20 cellular contexts compared by ENCODE assay signal in genomic region chr3:36777424-36778218, GRCh38. TPM values are rescaled to one million over a fixed set of nuclear protein-coding genes. Genes with fewer than 3 reads are reported as not detected.
DNase-seq lines count a peak whose midpoint lies in the region; ATAC-seq, FAIRE-seq and TF ChIP-seq lines count a peak whose summit lies in the region.
"Had no signal": no experiment of that assay in that cellular context is flagged by ENCODE, and none has a peak within 500 bp of the region (broad histone marks: within the 10 kb centered on the region; RNA-seq: fewer than 3 reads in every experiment).

No MANE protein-coding gene starts in this region.

- TF ChIP-seq CTCF in left lung (IDR thresholded peaks at IDR 0.05) = no peak
- no peak for TF ChIP-seq CTCF in psoas muscle (IDR thresholded peaks at IDR 0.05)

- ATAC-seq in HG02610 (IDR thresholded peaks at IDR 0.05; ENCODE audit: unreplicated experiment) = peak; percentile 42
- ATAC-seq in HG03457 (IDR thresholded peaks at IDR 0.05; ENCODE audit: unreplicated experiment) = peak; percentile 89
- no peak for ATAC-seq in left lung
- ATAC-seq in psoas muscle = no peak
- ATAC-seq: gastroesophageal sphincter, sciatic nerve had no signal

- WGBS in psoas muscle, 3 donors = 78 to 83% (median 78%) methylated on average over 2 of the region's 2 CpGs

- H3K27me3 ChIP-seq in left lung = no peaks in the 10 kb centered on the region
- no peaks in the 10 kb centered on the region for H3K27me3 ChIP-seq in psoas muscle (ENCODE audit: insufficient read depth in 3 of 3, low read length in 2 of 3)
- H3K27me3 ChIP-seq: gastroesophageal sphincter, upper lobe of left lung had no signal

- no peak overlapping the region for H3K4me3 ChIP-seq in left lung
- H3K4me3 ChIP-seq in psoas muscle = no peak overlapping the region
- H3K4me3 ChIP-seq: gastroesophageal sphincter, upper lobe of left lung had no signal

- no peaks in the 10 kb centered on the region for H3K9me3 ChIP-seq in left lung
- H3K9me3 ChIP-seq in psoas muscle = no peaks in the 10 kb centered on the region
- H3K9me3 ChIP-seq: upper lobe of left lung had no signal

- H3K36me3 ChIP-seq in left lung (no peaks in the 10 kb centered on the region), psoas muscle (ENCODE audit: insufficient read depth in 1 of 2, low read depth in 1 of 2) (no peaks in the 10 kb centered on the region)
- H3K36me3 ChIP-seq: gastroesophageal sphincter, upper lobe of left lung had no signal

- intact Hi-C loops in left lung (cut with DNase I) (no loop called here), psoas muscle (cut with DNase I) (loop anchor here in 1 of 2 donors (5.0 kb wide), 1 partner anchor 1035 kb away; no protein-coding TSS in a partner anchor)

- H3K4me1 ChIP-seq in left lung = no peaks in the 10 kb centered on the region
- no peaks in the 10 kb centered on the region for H3K4me1 ChIP-seq in psoas muscle
- H3K4me1 ChIP-seq: gastroesophageal sphincter, upper lobe of left lung had no signal

- FAIRE-seq in frontal cortex (lab: Jason Lieb, UNC) = no peak
- FAIRE-seq in urothelium cell line (lab: Jason Lieb, UNC) = no peak
- FAIRE-seq: endothelial cell of umbilical vein had no signal

- DNase-seq in NOMO-1 treated with DMSO at 0.1 percent for 48 hours (lab: John Stamatoyannopoulos, UW; ENCODE audit: unreplicated experiment) (peak; percentile 31), NOMO-1 treated with dmso at 0.1 percent for 144 hours (lab: John Stamatoyannopoulos, UW; ENCODE audit: unreplicated experiment) (no peak), left lung (no peak), frontal cortex (ENCODE audit: low spot score in 2 of 2) (no peak), psoas muscle (no peak), urothelium cell line (ENCODE audit: low spot score) (no peak)
- DNase-seq: activated CD4-positive, alpha-beta memory T cell treated with anti-CD3 and anti-CD28 coated beads, Interleukin-2, amount 10 ng/mL, durations not matched to agents 7 days and 5 days; CD4-positive, alpha-beta memory T cell; GOT3; NCI-H1092 treated with DMSO at 0.1 percent for 48 hours; NCI-H2227 treated with DMSO at 0.1 percent for 48 hours; upper lobe of left lung had no signal

- H3K27ac ChIP-seq in left lung (no peak overlapping the region), psoas muscle (no peak overlapping the region)
- H3K27ac ChIP-seq: gastroesophageal sphincter, upper lobe of left lung had no signal

RNA-seq across cellular contexts. Expression of gene DCLK3, which starts 13.3 kb away (rescaled TPM):
- total RNA-seq in left lung (under 1 TPM; 0.15 to 0.47 TPM), frontal cortex (7.7 TPM), psoas muscle (1 to 10 TPM in 2 of 4 donors, under 1 TPM in 2; 0.54 to 1.7 (median 0.93) TPM)
- polyA plus RNA-seq in psoas muscle = under 1 TPM; 0.34 to 0.42 (median 0.36) TPM
- total RNA-seq: activated CD4-positive, alpha-beta memory T cell treated with anti-CD3 and anti-CD28 coated beads, Interleukin-2, amount 10 ng/mL, durations not matched to agents 7 days and 5 days; CD4-positive, alpha-beta memory T cell; endothelial cell of umbilical vein; G401; SK-MEL-5 had no signal
- polyA plus RNA-seq: CD4-positive, alpha-beta memory T cell; endothelial cell of umbilical vein; IgD-negative memory B cell had no signal

Comparison
In these comparisons a context has a peak if more than half of its experiments do, and no peak if none do; other contexts are left out.
1. ATAC-seq: peak in HG02610 (single experiment) and HG03457 (single experiment); none in left lung (single experiment) and psoas muscle (0 of 4).